ENCODE assay signal across 16 cellular contexts in genomic region chr11:88122956-88123355, GRCh38. TPM values are rescaled to one million over a fixed set of nuclear protein-coding genes. Genes with fewer than 3 reads are reported as not detected.
DNase-seq lines count a peak whose midpoint lies in the region; TF ChIP-seq lines count a peak whose summit lies in the region.
"Had no signal": no experiment of that assay in that cellular context is flagged by ENCODE, and none has a peak within 500 bp of the region (broad histone marks: within the 10 kb centered on the region; RNA-seq: fewer than 3 reads in every experiment).

No MANE protein-coding gene starts in this region.

- no peak overlapping the region for H3K9ac ChIP-seq in mammary epithelial cell (ENCODE audit: insufficient read depth, low read length)
- H3K9ac ChIP-seq: GM23248 had no signal

- H3K4me1 ChIP-seq in mammary epithelial cell (ENCODE audit: insufficient read depth, low read length), result peaks cover 3% of the 10 kb centered on the region
- H3K4me1 ChIP-seq: Caco-2 had no signal

- H3K27ac Mint-ChIP-seq in MCF 10A (ENCODE audit: low read depth, unreplicated experiment), result no peak overlapping the region
- H3K27ac Mint-ChIP-seq: CD4-positive, alpha-beta memory T cell had no signal

- peaks cover 11% of the 10 kb centered on the region for H3K4me1 Mint-ChIP-seq in MCF 10A (ENCODE audit: insufficient read depth, unreplicated experiment)
- H3K4me1 Mint-ChIP-seq: CD4-positive, alpha-beta memory T cell had no signal

- no peaks in the 10 kb centered on the region for H3K36me3 Mint-ChIP-seq in MCF 10A (ENCODE audit: insufficient read depth, unreplicated experiment)
- H3K36me3 Mint-ChIP-seq: CD4-positive, alpha-beta memory T cell had no signal

- H3K4me3 Mint-ChIP-seq in MCF 10A (ENCODE audit: unreplicated experiment), result no peak overlapping the region
- H3K4me3 Mint-ChIP-seq: CD4-positive, alpha-beta memory T cell had no signal

- H3K4me3 ChIP-seq in mammary epithelial cell (replicated peaks in 1 of 3; ENCODE audit: insufficient read depth in 1 of 3, low read depth in 2 of 3, low read length in 3 of 3) (no peak overlapping the region), dorsolateral prefrontal cortex (no peak overlapping the region)
- H3K4me3 ChIP-seq: GM23248 had no signal

- POLR2A ChIA-PET in MCF 10A (lab: Yijun Ruan, JAX), result interaction anchor here (0.8 kb wide), 1 partner anchor 214 kb away, joined by 3 read pairs; no protein-coding TSS in a partner anchor

- peaks cover 43% of the 10 kb centered on the region for H3K79me2 ChIP-seq in mammary epithelial cell (ENCODE audit: insufficient read depth, low read length)

- no peaks in the 10 kb centered on the region for H3K9me3 ChIP-seq in mammary epithelial cell (replicated peaks; ENCODE audit: insufficient read depth, low read length)
- H3K9me3 ChIP-seq: Caco-2 had no signal

- TF ChIP-seq CTCF in mammary epithelial cell (conservative IDR thresholded peaks at IDR 0.05 in 1 of 2, IDR thresholded peaks at IDR 0.05 in 1 of 2; ENCODE audit: extremely low read depth in 1 of 2, insufficient read depth in 1 of 2, low read depth in 1 of 2, low read length in 2 of 2) (no peak), MCF 10A (IDR thresholded peaks at IDR 0.05; ENCODE audit: unreplicated experiment) (no peak), dorsolateral prefrontal cortex (IDR thresholded peaks at IDR 0.05 in 54 of 56, conservative IDR thresholded peaks at IDR 0.05 in 2 of 56; ENCODE audit: low read depth in 1 of 56, partially characterized antibody in 56 of 56) (no peak)

- DNase-seq in mammary epithelial cell, result peak; percentile 28
- no peak for DNase-seq in MCF 10A (ENCODE audit: unreplicated experiment)
- peak; percentile 93 for DNase-seq in SK-MEL-5 (ENCODE audit: low read depth, low spot score)
- DNase-seq in glomerular visceral epithelial cell (ENCODE audit: extremely low spot score), result peak; percentile 20
- DNase-seq in dorsolateral prefrontal cortex, result no peak
- no peak for DNase-seq in SIG-M5 (lab: John Stamatoyannopoulos, UW)
- no peak for DNase-seq in inferior parietal cortex (ENCODE audit: extremely low spot score)
- DNase-seq: 8988T; C1 segment of cervical spinal cord; Caco-2; CD4-positive, alpha-beta memory T cell; DMS153; DND-41; GM23248; H7; HCEC 1CT had no signal

- H3K27me3 Mint-ChIP-seq in MCF 10A (ENCODE audit: insufficient read depth, unreplicated experiment), result no peaks in the 10 kb centered on the region

- H3K27me3 ChIP-seq in mammary epithelial cell (ENCODE audit: insufficient read depth, low read length) (no peaks in the 10 kb centered on the region), dorsolateral prefrontal cortex (peaks cover 0 to 3% (median 0%) of the 10 kb centered on the region in 45 donors)

- no peak overlapping the region for H3K4me2 ChIP-seq in mammary epithelial cell (ENCODE audit: insufficient read depth, low read depth, low read length)

- H3K36me3 ChIP-seq in mammary epithelial cell (ENCODE audit: insufficient read depth, low read length), result no peaks in the 10 kb centered on the region

- no peaks in the 10 kb centered on the region for H4K20me1 ChIP-seq in mammary epithelial cell (ENCODE audit: insufficient read depth, low read length)

- CTCF ChIA-PET in mammary epithelial cell (lab: Charles Lee; ENCODE audit: low non-redundant PET) (no interaction called here), MCF 10A (lab: Yijun Ruan, JAX) (no interaction called here)

- no peaks in the 10 kb centered on the region for H3K9me3 Mint-ChIP-seq in MCF 10A (ENCODE audit: unreplicated experiment)
- H3K9me3 Mint-ChIP-seq: CD4-positive, alpha-beta memory T cell had no signal

- no peak overlapping the region for H3K27ac ChIP-seq in mammary epithelial cell (ENCODE audit: insufficient read depth, low read depth, low read length)
- no peak overlapping the region for H3K27ac ChIP-seq in dorsolateral prefrontal cortex
- H3K27ac ChIP-seq: GM23248 had no signal

- in situ Hi-C loops in mammary epithelial cell (cut with MboI; ENCODE audit: low sequenced_read_pairs in 2 of 2) (no loop called here), SK-MEL-5 (cut with HindIII; ENCODE audit: low pct_unique_long_range_greater_than_20kb, low sequenced_read_pairs) (no loop called here)

- H2AFZ ChIP-seq in mammary epithelial cell (ENCODE audit: low read depth, low read length), result no peak overlapping the region
- H2AFZ ChIP-seq: GM23248 had no signal

- intact Hi-C loops in mammary epithelial cell (cut with micrococcal nuclease), result no loop called here
- intact Hi-C loops in MCF 10A (cut with micrococcal nuclease), result no loop called here
- intact Hi-C loops in dorsolateral prefrontal cortex (cut with DNase I), result no loop called here

- no TSS peak for BruUV-seq in mammary epithelial cell (replicated peaks; lab: Mats Ljungman, UMichigan)
- no TSS peak for BruUV-seq in MCF 10A (replicated peaks; lab: Mats Ljungman, UMichigan)

- 45% methylated on average over 4 of the region's 4 CpGs for WGBS in mammary epithelial cell (ENCODE audit: low coverage, missing lambda C conversion rate)

- dilution Hi-C loops in mammary epithelial cell (cut with HindIII; ENCODE audit: low sequenced_read_pairs), result no loop called here

RNA-seq across cellular contexts. Expression of gene RAB38, which starts 52.3 kb away (rescaled TPM):
- total RNA-seq in mammary epithelial cell (10 to 100 TPM; 55.8 to 87.7 TPM), MCF 10A (2022) (77.7 and 80.9 TPM in 2 replicates), dorsolateral prefrontal cortex (1 to 10 TPM in 9 of 120 experiments, under 1 TPM in 64, not detected in 47; 0.32 to 3.0 (median 0.62) TPM)
- polyA plus RNA-seq in mammary epithelial cell, result 74.9 TPM
- polyA minus RNA-seq in mammary epithelial cell, result 53.4 TPM
- 376 TPM in 2 replicates for total RNA-seq in SK-MEL-5 (2014; rRNA removed; shearing (Covaris generic))
- 138 and 163 TPM in 2 replicates for polyA plus RNA-seq in SK-MEL-5 (2015; cell fraction: cytosol; rRNA removed)
- polyA plus RNA-seq in SK-MEL-5 (2015; cell fraction: nucleus; rRNA removed), result 35.2 and 36.9 TPM in 2 replicates

Comparison
In these comparisons a context has a peak if more than half of its experiments do, and no peak if none do; other contexts are left out.
1. DNase-seq: peak in mammary epithelial cell (single experiment), SK-MEL-5 (single experiment) and glomerular visceral epithelial cell (single experiment); none in MCF 10A (single experiment), dorsolateral prefrontal cortex (0 of 10), SIG-M5 (single experiment) and inferior parietal cortex (single experiment).
2. RNA of gene RAB38, which starts 52.3 kb away (total RNA-seq): 376 TPM in SK-MEL-5, 55.8 to 87.7 TPM in mammary epithelial cell and 77.7 to 80.9 TPM in MCF 10A; 0.32 to 3.0 TPM in dorsolateral prefrontal cortex; every median in the first group is over 10 times any median in the second.